In the genomic region with DNA sequence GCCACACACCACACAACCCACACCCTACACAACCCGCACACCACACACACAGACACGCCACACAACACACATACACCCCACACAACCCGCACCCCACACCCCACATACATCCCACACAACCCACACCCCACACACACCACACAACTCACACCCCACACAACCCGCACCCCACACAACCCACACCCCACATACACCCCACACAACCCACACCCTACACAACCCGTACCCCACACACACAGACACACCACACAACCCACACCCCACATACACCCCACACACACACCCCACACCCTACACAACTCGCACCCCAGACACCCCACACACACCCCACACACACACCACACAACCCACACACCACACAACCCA, we compare ENCODE assay signal across 12 cellular contexts.
DNase-seq lines count a peak whose midpoint lies in the region; ATAC-seq and TF ChIP-seq lines count a peak whose summit lies in the region.
"Had no signal": no experiment of that assay in that cellular context is flagged by ENCODE, and none has a peak within 500 bp of the region (broad histone marks: within the 10 kb centered on the region; RNA-seq: fewer than 3 reads in every experiment).

No MANE protein-coding gene starts in this region.

- H3K36me3 ChIP-seq in HEK293 (ENCODE audit: control insufficient read depth in 2 of 2, insufficient read depth in 1 of 2, low read length in 2 of 2) (no peaks in the 10 kb centered on the region), neuronal stem cell (replicated peaks in 1 of 2; ENCODE audit: control insufficient read depth in 2 of 2, insufficient read depth in 2 of 2, low read length in 2 of 2) (peaks cover 0 to 2% of the 10 kb centered on the region in 2 donors)
- H3K36me3 ChIP-seq: adrenal gland had no signal

- no peak overlapping the region for H2BK120ac ChIP-seq in neuronal stem cell (ENCODE audit: low read depth, low read length)

- H4K8ac ChIP-seq in neuronal stem cell (ENCODE audit: low read depth, low read length), result no peak overlapping the region

- H3K4me1 ChIP-seq in HEK293 (ENCODE audit: control insufficient read depth, insufficient read depth, low read length) (no peaks in the 10 kb centered on the region), neuronal stem cell (ENCODE audit: control insufficient read depth in 2 of 2, insufficient read depth in 1 of 2, low read depth in 1 of 2, low read length in 2 of 2) (no peaks in the 10 kb centered on the region)
- H3K4me1 ChIP-seq: adrenal gland had no signal

- H3K27ac ChIP-seq in CD4-positive, alpha-beta T cell (ENCODE audit: low read depth, low read length), result no peak overlapping the region
- H3K27ac ChIP-seq in HEK293 (ENCODE audit: extremely low read depth, low read depth, low read length) (no peak overlapping the region), neuronal stem cell (replicated peaks; ENCODE audit: low read length) (no peak overlapping the region)
- H3K27ac ChIP-seq: adrenal gland, coronary artery, KMS-11 had no signal

- POLR2A ChIA-PET in CD4-positive, alpha-beta T cell (lab: Charles Lee), result interaction anchor here (0.6 to 1.1 kb wide), 2 partner anchors 8 to 39 kb away, joined by 3 read pairs; no protein-coding TSS in a partner anchor
- POLR2A ChIA-PET in HEK293 (lab: Yijun Ruan, JAX), result no interaction called here
- POLR2A ChIA-PET in activated CD4-positive, alpha-beta T cell treated with anti-CD3 and anti-CD28 coated beads, Interleukin-2, amount 10 ng/mL, durations not matched to agents 7 days and 5 days (lab: Charles Lee), result no interaction called here

- no peak overlapping the region for H3K14ac ChIP-seq in neuronal stem cell (ENCODE audit: low read length)

- H3K27me3 ChIP-seq in CD4-positive, alpha-beta T cell (ENCODE audit: control insufficient read depth, insufficient read depth, low read length), result peaks cover 5% of the 10 kb centered on the region
- H3K27me3 ChIP-seq in neuronal stem cell (ENCODE audit: control insufficient read depth in 3 of 3, insufficient read depth in 3 of 3, low read depth in 1 of 3, low read length in 3 of 3), result peaks cover 0 to 13% (median 5%) of the 10 kb centered on the region in 3 experiments

- no peak overlapping the region for H3K4ac ChIP-seq in neuronal stem cell (ENCODE audit: low read length)

- no peak overlapping the region for H3K4me3 ChIP-seq in HEK293 (ENCODE audit: low read depth, low read length)
- H3K4me3 ChIP-seq in neuronal stem cell (ENCODE audit: low read length in 2 of 2), result no peak overlapping the region
- H3K4me3 ChIP-seq: adrenal gland, coronary artery had no signal

- H4K91ac ChIP-seq in neuronal stem cell (ENCODE audit: low read depth, low read length, poor library complexity), result no peak overlapping the region

- H3K27me3 Mint-ChIP-seq in CD4-positive, alpha-beta T cell, result peaks cover 9% of the 10 kb centered on the region
- peaks cover 29% of the 10 kb centered on the region for H3K27me3 Mint-ChIP-seq in chondrocyte (ENCODE audit: low read depth)
- H3K27me3 Mint-ChIP-seq in activated CD4-positive, alpha-beta T cell treated with anti-CD3 and anti-CD28 coated beads, Interleukin-2, amount 10 ng/mL, durations not matched to agents 7 days and 5 days, result peaks cover 8% of the 10 kb centered on the region

- no peaks in the 10 kb centered on the region for H3K9me3 Mint-ChIP-seq in CD4-positive, alpha-beta T cell
- H3K9me3 Mint-ChIP-seq in chondrocyte (ENCODE audit: low read depth), result peaks cover 7% of the 10 kb centered on the region
- no peaks in the 10 kb centered on the region for H3K9me3 Mint-ChIP-seq in activated CD4-positive, alpha-beta T cell treated with anti-CD3 and anti-CD28 coated beads, Interleukin-2, amount 10 ng/mL, durations not matched to agents 7 days and 5 days
- H3K9me3 Mint-ChIP-seq: activated T-helper 2 cell treated with anti-CD3 and anti-CD28 coated beads, Interferon-gamma antibody, Interleukin-2, Interleukin-4, amounts not matched to agents 10 μg/mL and 5 μg/mL and 100 μg/mL, durations not matched to agents 14 hours and 24 hours and 36 hours had no signal

- DNase-seq in CD4-positive, alpha-beta T cell, result no peak
- DNase-seq in chondrocyte (ENCODE audit: low spot score), result peak; percentile 44
- no peak for DNase-seq in neuronal stem cell (ENCODE audit: low spot score)
- DNase-seq in DMS153 (lab: John Stamatoyannopoulos, UW), result no peak
- DNase-seq in activated CD4-positive, alpha-beta T cell treated with anti-CD3 and anti-CD28 coated beads, Interleukin-2, amount 10 ng/mL, durations not matched to agents 7 days and 5 days, result no peak
- no peak for DNase-seq in activated CD4-positive, alpha-beta T cell treated with anti-CD3 and anti-CD28 coated beads for 1 hour
- DNase-seq: adrenal gland had no signal

- peaks cover 10% of the 10 kb centered on the region for H3K4me1 Mint-ChIP-seq in CD4-positive, alpha-beta T cell (ENCODE audit: low read depth)
- H3K4me1 Mint-ChIP-seq in chondrocyte (ENCODE audit: low read depth), result peaks cover 5% of the 10 kb centered on the region
- H3K4me1 Mint-ChIP-seq in activated CD4-positive, alpha-beta T cell treated with anti-CD3 and anti-CD28 coated beads, Interleukin-2, amount 10 ng/mL, durations not matched to agents 7 days and 5 days, result peaks cover 6% of the 10 kb centered on the region

- no peak for TF ChIP-seq CTCF in CD4-positive, alpha-beta T cell (IDR thresholded peaks at IDR 0.05)
- no peak for TF ChIP-seq CTCF in HEK293 (tag by site-specific recombination; IDR thresholded peaks at IDR 0.05)
- TF ChIP-seq CTCF in chondrocyte (IDR thresholded peaks at IDR 0.05), result no peak

- H3K23ac ChIP-seq in neuronal stem cell (ENCODE audit: low read depth, low read length, poor library complexity), result no peak overlapping the region

- ATAC-seq in CD4-positive, alpha-beta T cell (ENCODE audit: poor library complexity), result no peak

- H3K36me3 Mint-ChIP-seq in CD4-positive, alpha-beta T cell (ENCODE audit: low read depth), result no peaks in the 10 kb centered on the region
- no peaks in the 10 kb centered on the region for H3K36me3 Mint-ChIP-seq in chondrocyte (ENCODE audit: low read depth)
- no peaks in the 10 kb centered on the region for H3K36me3 Mint-ChIP-seq in activated CD4-positive, alpha-beta T cell treated with anti-CD3 and anti-CD28 coated beads, Interleukin-2, amount 10 ng/mL, durations not matched to agents 7 days and 5 days (ENCODE audit: low read depth)

- H2BK5ac ChIP-seq in neuronal stem cell (ENCODE audit: low read length), result no peak overlapping the region

- peaks cover 2% of the 10 kb centered on the region for H3K79me1 ChIP-seq in neuronal stem cell (ENCODE audit: low read depth, low read length)

- H3K18ac ChIP-seq in neuronal stem cell (ENCODE audit: low read length), result peak overlapping the region; percentile 17

- CTCF ChIA-PET in CD4-positive, alpha-beta T cell (lab: Charles Lee), result no interaction called here
- CTCF ChIA-PET in HEK293 (lab: Yijun Ruan, JAX), result interaction anchor here (1.4 kb wide), 1 partner anchor 69 kb away, joined by 3 read pairs; no protein-coding TSS in a partner anchor
- CTCF ChIA-PET in activated CD4-positive, alpha-beta T cell treated with anti-CD3 and anti-CD28 coated beads, Interleukin-2, amount 10 ng/mL, durations not matched to agents 7 days and 5 days (lab: Charles Lee), result no interaction called here

- H3K9me3 ChIP-seq in CD4-positive, alpha-beta T cell (ENCODE audit: control insufficient read depth, low read length), result no peaks in the 10 kb centered on the region
- H3K9me3 ChIP-seq in HEK293 (ENCODE audit: control insufficient read depth, insufficient read depth, low read depth, low read length) (no peaks in the 10 kb centered on the region), neuronal stem cell (replicated peaks in 1 of 2; ENCODE audit: control insufficient read depth in 2 of 2, insufficient read depth in 1 of 2, low read depth in 1 of 2, low read length in 2 of 2) (peaks cover 5 to 8% of the 10 kb centered on the region in 2 donors)
- H3K9me3 ChIP-seq: adrenal gland had no signal

- peak overlapping the region; percentile 15 for H3K27ac Mint-ChIP-seq in CD4-positive, alpha-beta T cell
- H3K27ac Mint-ChIP-seq in chondrocyte (ENCODE audit: unreplicated experiment), result no peak overlapping the region
- H3K27ac Mint-ChIP-seq in activated CD4-positive, alpha-beta T cell treated with anti-CD3 and anti-CD28 coated beads, Interleukin-2, amount 10 ng/mL, durations not matched to agents 7 days and 5 days, result no peak overlapping the region
- H3K27ac Mint-ChIP-seq: HFFc6 had no signal

- H3K9ac ChIP-seq in neuronal stem cell (ENCODE audit: low read depth, low read length, poor library complexity), result no peak overlapping the region
- H3K9ac ChIP-seq: KMS-11 had no signal

- 100% methylated on average over 3 of the region's 6 CpGs; no CpG with 5 or more reads in 1 of the 2 donors for WGBS in neuronal stem cell (ENCODE audit: extremely low coverage in 2 of 2, insufficient read length in 2 of 2, insufficient replicate concordance in 1 of 2), 2 donors

- H3K4me2 ChIP-seq in neuronal stem cell (ENCODE audit: insufficient read depth, low read length, poor library complexity, severe bottlenecking), result no peak overlapping the region
- H3K4me2 ChIP-seq: KMS-11 had no signal

- H2BK15ac ChIP-seq in neuronal stem cell (ENCODE audit: low read length), result no peak overlapping the region

- no peak overlapping the region for H2BK12ac ChIP-seq in neuronal stem cell (ENCODE audit: low read length)

- peak overlapping the region; percentile 40 for H3K4me3 Mint-ChIP-seq in CD4-positive, alpha-beta T cell
- no peak overlapping the region for H3K4me3 Mint-ChIP-seq in chondrocyte (ENCODE audit: unreplicated experiment)
- no peak overlapping the region for H3K4me3 Mint-ChIP-seq in activated CD4-positive, alpha-beta T cell treated with anti-CD3 and anti-CD28 coated beads, Interleukin-2, amount 10 ng/mL, durations not matched to agents 7 days and 5 days
- H3K4me3 Mint-ChIP-seq: HFFc6 had no signal

- H2AFZ ChIP-seq in neuronal stem cell (ENCODE audit: low read length), result no peak overlapping the region

- intact Hi-C loops in CD4-positive, alpha-beta T cell (cut with DNase I, micrococcal nuclease), result no loop called here

- no peak overlapping the region for H2AK5ac ChIP-seq in neuronal stem cell (ENCODE audit: low read depth, low read length)

TF ChIP-seq in HEK293, 187 proteins besides CTCF, POLR2A, EP300 and RAD21 (continues in another document):
- TF ChIP-seq OVOL3 (tag by site-specific recombination; IDR thresholded peaks at IDR 0.05) (no peak), YY2 (tag by site-specific recombination; IDR thresholded peaks at IDR 0.05) (no peak), ZNF571 (tag by site-specific recombination; IDR thresholded peaks at IDR 0.05) (no peak)
